1 cellular context compared by ENCODE assay signal in genomic region chr10:27482984-27483956, GRCh38.
TF ChIP-seq lines count a peak whose summit lies in the region.

No MANE protein-coding gene starts in this region.

TF ChIP-seq in IMR-90, 13 proteins besides CTCF, POLR2A, EP300 and RAD21 (continued from another document):
- no peak for TF ChIP-seq USF2 (IDR thresholded peaks at IDR 0.05; ENCODE audit: low read depth, low read length)
